Comparison of ENCODE assay signal across 8 cellular contexts in the genomic region with DNA sequence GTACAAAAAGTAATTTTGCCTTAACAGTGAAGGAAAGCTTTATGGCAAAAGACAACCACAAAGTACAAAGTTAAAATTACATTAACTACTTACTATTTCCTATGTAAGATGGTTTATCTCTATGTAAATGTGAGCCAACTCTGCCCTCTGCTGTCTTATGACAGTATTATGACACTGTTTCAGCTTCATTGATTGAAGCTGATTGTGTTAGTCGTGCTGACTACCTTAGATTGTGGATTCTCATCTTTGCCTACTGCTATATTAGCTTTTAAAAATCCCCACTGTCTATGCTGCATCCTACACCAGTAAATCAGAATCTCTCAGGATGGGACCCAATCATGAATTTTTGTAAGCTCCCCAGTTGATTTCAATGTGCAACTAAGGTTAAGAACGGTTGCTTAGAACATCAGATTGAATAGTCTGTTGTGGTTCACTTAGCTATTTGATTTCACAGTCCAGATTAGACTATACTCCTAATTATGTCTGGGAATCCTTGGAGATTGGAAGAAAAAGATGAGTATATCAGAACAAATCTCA. TPM values are rescaled to one million over a fixed set of nuclear protein-coding genes. Genes with fewer than 3 reads are reported as not detected.
DNase-seq lines count a peak whose midpoint lies in the region; ATAC-seq and TF ChIP-seq lines count a peak whose summit lies in the region.

No MANE protein-coding gene starts in this region.

- H3K27ac Mint-ChIP-seq in GM23338: no peak overlapping the region
- H3K27ac Mint-ChIP-seq in activated CD8-positive, alpha-beta T cell treated with anti-CD3 and anti-CD28 coated beads for 36 hours: no peak overlapping the region

- intact Hi-C loops in activated CD8-positive, alpha-beta T cell treated with anti-CD3 and anti-CD28 coated beads for 36 hours (cut with micrococcal nuclease): loop anchor here (5.0 kb wide), 2 partner anchors 70 to 130 kb away; no protein-coding TSS in a partner anchor

- H3K4me1 Mint-ChIP-seq in GM23338: no peaks in the 10 kb centered on the region
- peaks cover 2% of the 10 kb centered on the region for H3K4me1 Mint-ChIP-seq in activated CD8-positive, alpha-beta T cell treated with anti-CD3 and anti-CD28 coated beads for 36 hours (ENCODE audit: low read depth)

- peaks cover 3% of the 10 kb centered on the region; the same call in 1 of the 3 replicates for H3K9me3 Mint-ChIP-seq in GM23338
- no peaks in the 10 kb centered on the region for H3K9me3 Mint-ChIP-seq in activated CD8-positive, alpha-beta T cell treated with anti-CD3 and anti-CD28 coated beads for 36 hours

- H3K27me3 ChIP-seq in GM23338 (ENCODE audit: insufficient read depth): no peaks in the 10 kb centered on the region

- ATAC-seq in GM23338 (peak; percentile 92), HG02870 (IDR thresholded peaks at IDR 0.05; ENCODE audit: unreplicated experiment) (no peak)
- ATAC-seq in activated CD8-positive, alpha-beta T cell treated with anti-CD3 and anti-CD28 coated beads for 36 hours: peak; percentile 89

- peaks cover 2% of the 10 kb centered on the region; the same call in 1 of the 3 replicates for H3K36me3 Mint-ChIP-seq in GM23338 (ENCODE audit: low read depth)
- no peaks in the 10 kb centered on the region for H3K36me3 Mint-ChIP-seq in activated CD8-positive, alpha-beta T cell treated with anti-CD3 and anti-CD28 coated beads for 36 hours (ENCODE audit: low read depth)

- no peak overlapping the region for H3K4me3 ChIP-seq in GM23338
- no peak overlapping the region for H3K4me3 ChIP-seq in retinal pigment epithelial cell (ENCODE audit: low read length)

- no peaks in the 10 kb centered on the region for H4K20me1 ChIP-seq in GM23338 (replicated peaks; ENCODE audit: insufficient read depth)

- no peak overlapping the region for H3K27ac ChIP-seq in GM23338 (ENCODE audit: low read depth)

- H3K4me3 Mint-ChIP-seq in GM23338: no peak overlapping the region
- no peak overlapping the region for H3K4me3 Mint-ChIP-seq in activated CD8-positive, alpha-beta T cell treated with anti-CD3 and anti-CD28 coated beads for 36 hours

- TF ChIP-seq CTCF in GM23338 (conservative IDR thresholded peaks at IDR 0.05; ENCODE audit: low read depth in 2 of 2) (peak; percentile 80), retinal pigment epithelial cell (conservative IDR thresholded peaks at IDR 0.05; ENCODE audit: low read depth, low read length) (peak; percentile 54)
- peak; percentile 69 for TF ChIP-seq CTCF in activated CD8-positive, alpha-beta T cell treated with anti-CD3 and anti-CD28 coated beads for 36 hours (IDR thresholded peaks at IDR 0.05)

- H3K79me2 ChIP-seq in GM23338 (replicated peaks; ENCODE audit: insufficient read depth): no peaks in the 10 kb centered on the region

- POLR2A ChIA-PET in activated CD8-positive, alpha-beta T cell treated with anti-CD3 and anti-CD28 coated beads for 36 hours (lab: Charles Lee): interaction anchor here (0.6 to 1.4 kb wide), 4 partner anchors 9 to 217 kb away, joined by 3 read pairs; no protein-coding TSS in a partner anchor

- H3F3A ChIP-seq in GM23338 (replicated peaks; ENCODE audit: low read depth): no peaks in the 10 kb centered on the region

- CTCF ChIA-PET in activated CD8-positive, alpha-beta T cell treated with anti-CD3 and anti-CD28 coated beads for 36 hours (lab: Charles Lee): interaction anchor here (0.6 to 4.7 kb wide), 51 partner anchors 11 to 462 kb away, joined by 3 to 209 read pairs (median 6); a partner anchor contains a TSS

- no peaks in the 10 kb centered on the region for H3K9me2 ChIP-seq in GM23338 (ENCODE audit: insufficient read depth)

- no peaks in the 10 kb centered on the region for H3K36me3 ChIP-seq in GM23338 (ENCODE audit: insufficient read depth)

- H3K27me3 Mint-ChIP-seq in GM23338 (ENCODE audit: insufficient read depth, low read depth, poor library complexity): peaks cover 2% of the 10 kb centered on the region
- H3K27me3 Mint-ChIP-seq in activated CD8-positive, alpha-beta T cell treated with anti-CD3 and anti-CD28 coated beads for 36 hours: peaks cover 3% of the 10 kb centered on the region

- no peak overlapping the region for H2AFZ ChIP-seq in GM23338

- no peak overlapping the region for H3K4me2 ChIP-seq in GM23338

- no peaks in the 10 kb centered on the region for H3K4me1 ChIP-seq in GM23338 (ENCODE audit: insufficient read depth)

- DNase-seq in DMS153 (lab: John Stamatoyannopoulos, UW): peak; percentile 41
- DNase-seq in GM23338 (ENCODE audit: low spot score): peak; percentile 80
- peak; percentile 92 for DNase-seq in NCI-H2171 treated with DMSO at 0.1 percent for 48 hours (lab: John Stamatoyannopoulos, UW)
- peak; percentile 39 for DNase-seq in activated CD8-positive, alpha-beta T cell treated with anti-CD3 and anti-CD28 coated beads for 36 hours
- peak; percentile 70 for DNase-seq in globus pallidus (ENCODE audit: low spot score)
- peak; percentile 33 for DNase-seq in retinal pigment epithelial cell (ENCODE audit: low read depth)
- DNase-seq in mesenteric fat pad (ENCODE audit: low spot score): no peak

TF ChIP-seq in GM23338, 12 proteins besides CTCF, POLR2A, EP300 and RAD21 (continues in another document):
- no peak for TF ChIP-seq ZNF114 (CRISPR knock-in tag; IDR thresholded peaks at IDR 0.05)
- TF ChIP-seq, protein P1, sequence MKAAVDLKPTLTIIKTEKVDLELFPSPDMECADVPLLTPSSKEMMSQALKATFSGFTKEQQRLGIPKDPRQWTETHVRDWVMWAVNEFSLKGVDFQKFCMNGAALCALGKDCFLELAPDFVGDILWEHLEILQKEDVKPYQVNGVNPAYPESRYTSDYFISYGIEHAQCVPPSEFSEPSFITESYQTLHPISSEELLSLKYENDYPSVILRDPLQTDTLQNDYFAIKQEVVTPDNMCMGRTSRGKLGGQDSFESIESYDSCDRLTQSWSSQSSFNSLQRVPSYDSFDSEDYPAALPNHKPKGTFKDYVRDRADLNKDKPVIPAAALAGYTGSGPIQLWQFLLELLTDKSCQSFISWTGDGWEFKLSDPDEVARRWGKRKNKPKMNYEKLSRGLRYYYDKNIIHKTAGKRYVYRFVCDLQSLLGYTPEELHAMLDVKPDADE (IDR thresholded peaks at IDR 0.05): no peak
- no peak for TF ChIP-seq CREB1 (CRISPR knock-in tag; IDR thresholded peaks at IDR 0.05; ENCODE audit: low read depth)
- TF ChIP-seq JUNB (IDR thresholded peaks at IDR 0.05; ENCODE audit: unreplicated experiment): no peak
- no peak for TF ChIP-seq ZNF331 (CRISPR knock-in tag; IDR thresholded peaks at IDR 0.05; ENCODE audit: low read depth)

RNA-seq across cellular contexts. Expression of a gene that starts 12.2 kb away (rescaled TPM):
- 1.9 and 2.4 TPM in 2 replicates for total RNA-seq in GM23338 (2014; rRNA removed; shearing (Covaris generic))
- polyA plus RNA-seq in GM23338 (2016; fragmentation: Nextera tagmentation; extraction: Ambion mirVana): 0.80 and 1.1 TPM in 2 replicates
- total RNA-seq in activated CD8-positive, alpha-beta T cell treated with anti-CD3 and anti-CD28 coated beads for 36 hours: under 1 TPM; 0.07 to 0.27 TPM
- total RNA-seq in mesenteric fat pad: 0.67 TPM

RNA-seq across cellular contexts. Expression of a gene that starts 22.3 kb away (rescaled TPM):
- total RNA-seq in GM23338 (2014; rRNA removed; shearing (Covaris generic)): 24.7 and 42.0 TPM in 2 replicates
- polyA plus RNA-seq in GM23338 (2016; fragmentation: Nextera tagmentation; extraction: Ambion mirVana): 218 and 225 TPM in 2 replicates
- total RNA-seq in activated CD8-positive, alpha-beta T cell treated with anti-CD3 and anti-CD28 coated beads for 36 hours: 10 to 100 TPM; 47.0 to 57.4 TPM
- total RNA-seq in mesenteric fat pad: 53.4 TPM

RNA-seq across cellular contexts. Expression of a gene that starts 50.6 kb away (rescaled TPM):
- total RNA-seq in GM23338 (2014; rRNA removed; shearing (Covaris generic)): 1.8 and 2.2 TPM in 2 replicates
- 0.78 TPM in 2 replicates for polyA plus RNA-seq in GM23338 (2016; fragmentation: Nextera tagmentation; extraction: Ambion mirVana)
- not detected for total RNA-seq in activated CD8-positive, alpha-beta T cell treated with anti-CD3 and anti-CD28 coated beads for 36 hours
- total RNA-seq in mesenteric fat pad: not detected
